ENCODE assay signal across 10 cellular contexts in the genomic region with DNA sequence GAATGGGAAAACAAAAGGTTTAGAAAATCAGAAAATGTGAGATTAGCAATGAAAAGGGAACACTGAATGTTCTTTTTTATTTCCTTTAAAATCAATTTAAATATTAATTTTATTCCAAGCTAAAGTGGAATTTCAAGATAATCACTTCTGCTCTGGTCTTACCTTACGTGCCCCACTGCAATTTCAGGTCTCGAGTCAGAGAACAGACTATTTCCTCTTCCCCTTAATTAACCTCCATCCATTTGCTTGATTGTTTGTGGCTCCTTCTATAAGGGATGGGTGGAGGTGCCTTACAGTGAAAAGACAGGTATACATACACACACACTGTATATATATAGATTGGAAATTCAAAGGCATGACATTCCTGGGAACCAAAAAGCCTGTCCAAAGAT.
DNase-seq lines count a peak whose midpoint lies in the region; ATAC-seq, FAIRE-seq and TF ChIP-seq lines count a peak whose summit lies in the region.
"Had no signal": no experiment of that assay in that cellular context is flagged by ENCODE, and none has a peak within 500 bp of the region (broad histone marks: within the 10 kb centered on the region; RNA-seq: fewer than 3 reads in every experiment).

No MANE protein-coding gene starts in this region.

- DNase-seq in GM12891 (ENCODE audit: insufficient read length, low spot score) (no peak), MCF 10A (ENCODE audit: unreplicated experiment) (no peak)
- DNase-seq in activated CD8-positive, alpha-beta T cell treated with anti-CD3 and anti-CD28 coated beads, Interleukin-2, amount 10 ng/mL, durations not matched to agents 7 days and 5 days, result peak; percentile 36
- DNase-seq in natural killer cell treated with Interleukin-12 subunit alpha and Interleukin-12 subunit beta and Interleukin-15 and Interleukin-18, amount 100 ng/mL, for 72 hours (ENCODE audit: low spot score), result no peak
- no peak for DNase-seq in central memory CD4-positive, alpha-beta T cell
- DNase-seq: amygdala, DMS153, retina had no signal

- H3K4me1 Mint-ChIP-seq in IgD-negative memory B cell (peaks cover 51 to 52% (median 52%) of the 10 kb centered on the region in 3 donors), MCF 10A (ENCODE audit: insufficient read depth, unreplicated experiment) (peaks cover 26% of the 10 kb centered on the region)
- peaks cover 67% of the 10 kb centered on the region for H3K4me1 Mint-ChIP-seq in activated CD8-positive, alpha-beta T cell treated with anti-CD3 and anti-CD28 coated beads, Interleukin-2, amount 10 ng/mL, durations not matched to agents 7 days and 5 days (ENCODE audit: low read depth)
- peaks cover 50 to 53% of the 10 kb centered on the region in 2 donors for H3K4me1 Mint-ChIP-seq in natural killer cell treated with Interleukin-12 subunit alpha and Interleukin-12 subunit beta and Interleukin-15 and Interleukin-18, amount 100 ng/mL, for 72 hours (ENCODE audit: low read depth in 2 of 2)

- TF ChIP-seq POLR2A in GM12891 (IDR thresholded peaks at IDR 0.05; ENCODE audit: low read depth, low read length), result no peak; the same call in 1 of the 2 replicates

- ATAC-seq in activated CD8-positive, alpha-beta T cell treated with anti-CD3 and anti-CD28 coated beads, Interleukin-2, amount 10 ng/mL, durations not matched to agents 7 days and 5 days, result peak; percentile 52
- ATAC-seq in natural killer cell treated with Interleukin-12 subunit alpha and Interleukin-12 subunit beta and Interleukin-15 and Interleukin-18, amount 100 ng/mL, for 72 hours, result no peak
- no peak for ATAC-seq in HG02973 (IDR thresholded peaks at IDR 0.05; ENCODE audit: unreplicated experiment)

- no peak for TF ChIP-seq CTCF in MCF 10A (IDR thresholded peaks at IDR 0.05; ENCODE audit: unreplicated experiment)

- peaks cover 4% of the 10 kb centered on the region for H3K36me3 Mint-ChIP-seq in IgD-negative memory B cell
- H3K36me3 Mint-ChIP-seq in activated CD8-positive, alpha-beta T cell treated with anti-CD3 and anti-CD28 coated beads, Interleukin-2, amount 10 ng/mL, durations not matched to agents 7 days and 5 days (ENCODE audit: low read depth), result peaks cover 61% of the 10 kb centered on the region
- peaks cover 8% of the 10 kb centered on the region for H3K36me3 Mint-ChIP-seq in natural killer cell treated with Interleukin-12 subunit alpha and Interleukin-12 subunit beta and Interleukin-15 and Interleukin-18, amount 100 ng/mL, for 72 hours
- peaks cover 6% of the 10 kb centered on the region for H3K36me3 Mint-ChIP-seq in MCF 10A (ENCODE audit: insufficient read depth, unreplicated experiment)

- peak overlapping the region; percentile 2 to 85 (median 40) for H3K4me3 Mint-ChIP-seq in IgD-negative memory B cell
- H3K4me3 Mint-ChIP-seq in activated CD8-positive, alpha-beta T cell treated with anti-CD3 and anti-CD28 coated beads, Interleukin-2, amount 10 ng/mL, durations not matched to agents 7 days and 5 days, result peak overlapping the region; percentile 62
- peak overlapping the region; percentile 56 for H3K4me3 Mint-ChIP-seq in natural killer cell treated with Interleukin-12 subunit alpha and Interleukin-12 subunit beta and Interleukin-15 and Interleukin-18, amount 100 ng/mL, for 72 hours
- H3K4me3 Mint-ChIP-seq in MCF 10A (ENCODE audit: unreplicated experiment), result no peak overlapping the region

- H3K27me3 Mint-ChIP-seq in IgD-negative memory B cell (peaks cover 2% of the 10 kb centered on the region), MCF 10A (ENCODE audit: insufficient read depth, unreplicated experiment) (no peaks in the 10 kb centered on the region)
- peaks cover 4% of the 10 kb centered on the region for H3K27me3 Mint-ChIP-seq in activated CD8-positive, alpha-beta T cell treated with anti-CD3 and anti-CD28 coated beads, Interleukin-2, amount 10 ng/mL, durations not matched to agents 7 days and 5 days (ENCODE audit: low read depth)
- H3K27me3 Mint-ChIP-seq in natural killer cell treated with Interleukin-12 subunit alpha and Interleukin-12 subunit beta and Interleukin-15 and Interleukin-18, amount 100 ng/mL, for 72 hours, result no peaks in the 10 kb centered on the region

- FAIRE-seq in GM12891 (lab: Jason Lieb, UNC), result no peak

- H3K9me3 Mint-ChIP-seq in IgD-negative memory B cell (no peaks in the 10 kb centered on the region), MCF 10A (ENCODE audit: unreplicated experiment) (no peaks in the 10 kb centered on the region)
- H3K9me3 Mint-ChIP-seq in activated CD8-positive, alpha-beta T cell treated with anti-CD3 and anti-CD28 coated beads, Interleukin-2, amount 10 ng/mL, durations not matched to agents 7 days and 5 days (ENCODE audit: insufficient read depth), result no peaks in the 10 kb centered on the region
- H3K9me3 Mint-ChIP-seq in natural killer cell treated with Interleukin-12 subunit alpha and Interleukin-12 subunit beta and Interleukin-15 and Interleukin-18, amount 100 ng/mL, for 72 hours, result no peaks in the 10 kb centered on the region

- intact Hi-C loops in MCF 10A (cut with micrococcal nuclease), result no loop called here

- no TSS peak for BruUV-seq in MCF 10A (replicated peaks; lab: Mats Ljungman, UMichigan)

- CTCF ChIA-PET in activated CD8-positive, alpha-beta T cell treated with anti-CD3 and anti-CD28 coated beads, Interleukin-2, amount 10 ng/mL, durations not matched to agents 7 days and 5 days (lab: Charles Lee), result no interaction called here
- CTCF ChIA-PET in MCF 10A (lab: Yijun Ruan, JAX), result no interaction called here

- POLR2A ChIA-PET in activated CD8-positive, alpha-beta T cell treated with anti-CD3 and anti-CD28 coated beads, Interleukin-2, amount 10 ng/mL, durations not matched to agents 7 days and 5 days (lab: Charles Lee), result interaction anchor here (2.0 kb wide), 1 partner anchor 142 kb away, joined by 8 read pairs; a partner anchor contains a TSS
- POLR2A ChIA-PET in MCF 10A (lab: Yijun Ruan, JAX), result no interaction called here

- peak overlapping the region; percentile 54 to 75 (median 61) for H3K27ac Mint-ChIP-seq in IgD-negative memory B cell
- H3K27ac Mint-ChIP-seq in activated CD8-positive, alpha-beta T cell treated with anti-CD3 and anti-CD28 coated beads, Interleukin-2, amount 10 ng/mL, durations not matched to agents 7 days and 5 days, result peak overlapping the region; percentile 85
- peak overlapping the region; percentile 71 to 74 for H3K27ac Mint-ChIP-seq in natural killer cell treated with Interleukin-12 subunit alpha and Interleukin-12 subunit beta and Interleukin-15 and Interleukin-18, amount 100 ng/mL, for 72 hours
- no peak overlapping the region for H3K27ac Mint-ChIP-seq in MCF 10A (ENCODE audit: low read depth, unreplicated experiment)

TF ChIP-seq in GM12891, 5 proteins besides CTCF, POLR2A, EP300 and RAD21:
- TF ChIP-seq POU2F2 (IDR thresholded peaks at IDR 0.05; ENCODE audit: low read depth, low read length) (no peak), SPI1 (IDR thresholded peaks at IDR 0.05; ENCODE audit: low read depth, low read length) (peak; percentile 32)
